ENCODE assay signal across 21 cellular contexts in genomic region chr2:110745048-110745447, GRCh38. TPM values are rescaled to one million over a fixed set of nuclear protein-coding genes. Genes with fewer than 3 reads are reported as not detected.
DNase-seq lines count a peak whose midpoint lies in the region; ATAC-seq, FAIRE-seq and TF ChIP-seq lines count a peak whose summit lies in the region.
"Had no signal": no experiment of that assay in that cellular context is flagged by ENCODE, and none has a peak within 500 bp of the region (broad histone marks: within the 10 kb centered on the region; RNA-seq: fewer than 3 reads in every experiment).

No MANE protein-coding gene starts in this region.

- no peak overlapping the region for H3K14ac ChIP-seq in neuronal stem cell (ENCODE audit: low read length)

- H2BK5ac ChIP-seq in neuronal stem cell (ENCODE audit: low read length): no peak overlapping the region

- TF ChIP-seq POLR2A in HepG2 (IDR thresholded peaks at IDR 0.05; ENCODE audit: insufficient read depth in 1 of 2, low read depth in 2 of 2, low read length in 2 of 2) (no peak), right lobe of liver (IDR thresholded peaks at IDR 0.05) (no peak)

- TF ChIP-seq EP300 in HepG2 (IDR thresholded peaks at IDR 0.05; ENCODE audit: low read depth in 2 of 2, low read length in 2 of 2) (no peak), HepG2 (CRISPR knock-in tag; IDR thresholded peaks at IDR 0.05; ENCODE audit: borderline replicate concordance) (no peak)

- FAIRE-seq in HepG2 (lab: Jason Lieb, UNC): no peak
- FAIRE-seq: GM12891 had no signal

- POLR2A ChIA-PET in HepG2 (lab: Yijun Ruan, JAX): no interaction called here

- TF ChIP-seq RAD21 in HepG2 (CRISPR knock-in tag; IDR thresholded peaks at IDR 0.05): no peak

- no peak overlapping the region for H4K8ac ChIP-seq in neuronal stem cell (ENCODE audit: low read depth, low read length)

- peak overlapping the region; percentile 1 for H3K18ac ChIP-seq in neuronal stem cell (ENCODE audit: low read length)

- H3K9me3 ChIP-seq in HepG2 (ENCODE audit: low read length) (no peaks in the 10 kb centered on the region), right lobe of liver (no peaks in the 10 kb centered on the region), neuronal stem cell (replicated peaks in 1 of 2; ENCODE audit: control insufficient read depth in 2 of 2, insufficient read depth in 1 of 2, low read depth in 1 of 2, low read length in 2 of 2) (no peaks in the 10 kb centered on the region)

- no peak overlapping the region for H2BK15ac ChIP-seq in neuronal stem cell (ENCODE audit: low read length)

- no peak overlapping the region for H2AFZ ChIP-seq in HepG2 (ENCODE audit: low read length)
- no peak overlapping the region for H2AFZ ChIP-seq in neuronal stem cell (ENCODE audit: low read length)
- H2AFZ ChIP-seq: GM23338 had no signal

- no peak for DNase-seq in HepG2 (ENCODE audit: low spot score)
- no peak for DNase-seq in right lobe of liver
- DNase-seq in neuronal stem cell (ENCODE audit: low spot score): no peak
- no peak for DNase-seq in DMS53 (lab: John Stamatoyannopoulos, UW)
- DNase-seq: 8988T; CD4-positive, alpha-beta memory T cell; DMS153; DMS79 treated with DMSO at 0.1 percent for 48 hours; EL; H7; HFFc6 had no signal

- H3K27me3 ChIP-seq in HepG2 (ENCODE audit: control insufficient read depth in 1 of 2, insufficient read depth in 2 of 2, low read length in 2 of 2) (peaks cover 6 to 60% of the 10 kb centered on the region in 2 experiments), right lobe of liver (no peaks in the 10 kb centered on the region), neuronal stem cell (ENCODE audit: control insufficient read depth in 3 of 3, insufficient read depth in 3 of 3, low read depth in 1 of 3, low read length in 3 of 3) (peaks cover 0 to 71% (median 0%) of the 10 kb centered on the region in 3 experiments)
- H3K27me3 ChIP-seq: BLaER1 had no signal

- H3K4me1 ChIP-seq in HepG2 (ENCODE audit: insufficient read depth, low read length) (no peaks in the 10 kb centered on the region), right lobe of liver (no peaks in the 10 kb centered on the region), neuronal stem cell (ENCODE audit: control insufficient read depth in 2 of 2, insufficient read depth in 1 of 2, low read depth in 1 of 2, low read length in 2 of 2) (peaks cover 0 to 13% of the 10 kb centered on the region in 2 donors)

- no peak overlapping the region for H4K91ac ChIP-seq in neuronal stem cell (ENCODE audit: low read depth, low read length, poor library complexity)

- WGBS in HepG2 (ENCODE audit: low lambda C conversion rate): 63% methylated on average over 1 of the region's 2 CpGs
- WGBS in right lobe of liver (ENCODE audit: insufficient coverage, low coverage, low lambda C conversion rate, missing lambda C conversion rate): 100% methylated on average over 1 of the region's 2 CpGs
- WGBS in neuronal stem cell (ENCODE audit: extremely low coverage in 2 of 2, insufficient read length in 2 of 2, insufficient replicate concordance in 1 of 2), 2 donors: no CpG with 5 or more reads among the region's 2 CpGs

- BruUV-seq in HepG2 (replicated peaks; lab: Mats Ljungman, UMichigan): no TSS peak

- no peak overlapping the region for H2AK5ac ChIP-seq in neuronal stem cell (ENCODE audit: low read depth, low read length)

- H2BK12ac ChIP-seq in neuronal stem cell (ENCODE audit: low read length): no peak overlapping the region

- H3K4me2 ChIP-seq in HepG2 (ENCODE audit: low read depth, low read length) (no peak overlapping the region), neuronal stem cell (ENCODE audit: insufficient read depth, low read length, poor library complexity, severe bottlenecking) (no peak overlapping the region)
- H3K4me2 ChIP-seq: BLaER1, GM23338 had no signal

- CTCF ChIA-PET in HepG2 (lab: Yijun Ruan, JAX; ENCODE audit: low intra/inter-chr PET ratio, low total read pairs): no interaction called here

- H3K79me2 ChIP-seq in HepG2 (ENCODE audit: insufficient read depth, low read length): no peaks in the 10 kb centered on the region

- H3K79me1 ChIP-seq in neuronal stem cell (ENCODE audit: low read depth, low read length): no peaks in the 10 kb centered on the region

- in situ Hi-C loops in HepG2 (cut with HindIII; ENCODE audit: extremely low pct_ligation_motif_present, low pct_unique_long_range_greater_than_20kb): no loop called here

- no peak overlapping the region for H2BK120ac ChIP-seq in neuronal stem cell (ENCODE audit: low read depth, low read length)

- H3K27ac ChIP-seq in HepG2 (ENCODE audit: extremely low read length, insufficient read depth, low read length) (no peak overlapping the region), right lobe of liver (no peak overlapping the region), VCaP (peak overlapping the region; percentile 99), neuronal stem cell (replicated peaks; ENCODE audit: low read length) (no peak overlapping the region)
- H3K27ac ChIP-seq: BLaER1 had no signal

- H3K4me3 ChIP-seq in HepG2 (replicated peaks in 1 of 3; ENCODE audit: insufficient read depth in 1 of 3, low read depth in 2 of 3, low read length in 3 of 3) (no peak overlapping the region), right lobe of liver (no peak overlapping the region), neuronal stem cell (ENCODE audit: low read length in 2 of 2) (no peak overlapping the region)
- H3K4me3 ChIP-seq: BLaER1, GM23338 had no signal

- intact Hi-C loops in HepG2 (cut with micrococcal nuclease; ENCODE audit: unreplicated experiment) (no loop called here), right lobe of liver (cut with DNase I) (no loop called here)

- no peak for TF ChIP-seq CTCF in HepG2 (CRISPR knock-in tag; IDR thresholded peaks at IDR 0.05)
- TF ChIP-seq CTCF in right lobe of liver (IDR thresholded peaks at IDR 0.05): no peak
- TF ChIP-seq CTCF in VCaP (conservative IDR thresholded peaks at IDR 0.05): no peak

- no peak overlapping the region for H3K9ac ChIP-seq in HepG2 (ENCODE audit: insufficient read depth, low read depth, low read length)
- H3K9ac ChIP-seq in neuronal stem cell (ENCODE audit: low read depth, low read length, poor library complexity): no peak overlapping the region
- H3K9ac ChIP-seq: BLaER1 had no signal

- H3K36me3 ChIP-seq in HepG2 (replicated peaks in 1 of 2; ENCODE audit: control insufficient read depth in 1 of 2, insufficient read depth in 2 of 2, low read length in 2 of 2) (no peaks in the 10 kb centered on the region), right lobe of liver (no peaks in the 10 kb centered on the region), neuronal stem cell (replicated peaks in 1 of 2; ENCODE audit: control insufficient read depth in 2 of 2, insufficient read depth in 2 of 2, low read length in 2 of 2) (no peaks in the 10 kb centered on the region)
- H3K36me3 ChIP-seq: BLaER1 had no signal

- ATAC-seq in HepG2: no peak
- ATAC-seq in right lobe of liver: no peak
- no peak for ATAC-seq in GM18867 (IDR thresholded peaks at IDR 0.05; ENCODE audit: unreplicated experiment)
- no peak for ATAC-seq in HG03045 (IDR thresholded peaks at IDR 0.05; ENCODE audit: unreplicated experiment)
- ATAC-seq: GM23338, HCT116 had no signal

- H3K23ac ChIP-seq in neuronal stem cell (ENCODE audit: low read depth, low read length, poor library complexity): no peak overlapping the region

- H3K4ac ChIP-seq in neuronal stem cell (ENCODE audit: low read length): no peak overlapping the region

- H4K20me1 ChIP-seq in HepG2 (ENCODE audit: insufficient read depth, low read length): no peaks in the 10 kb centered on the region
- H4K20me1 ChIP-seq: BLaER1 had no signal

TF ChIP-seq in HepG2, 621 proteins besides CTCF, POLR2A, EP300 and RAD21:
- TF ChIP-seq, protein P1, sequence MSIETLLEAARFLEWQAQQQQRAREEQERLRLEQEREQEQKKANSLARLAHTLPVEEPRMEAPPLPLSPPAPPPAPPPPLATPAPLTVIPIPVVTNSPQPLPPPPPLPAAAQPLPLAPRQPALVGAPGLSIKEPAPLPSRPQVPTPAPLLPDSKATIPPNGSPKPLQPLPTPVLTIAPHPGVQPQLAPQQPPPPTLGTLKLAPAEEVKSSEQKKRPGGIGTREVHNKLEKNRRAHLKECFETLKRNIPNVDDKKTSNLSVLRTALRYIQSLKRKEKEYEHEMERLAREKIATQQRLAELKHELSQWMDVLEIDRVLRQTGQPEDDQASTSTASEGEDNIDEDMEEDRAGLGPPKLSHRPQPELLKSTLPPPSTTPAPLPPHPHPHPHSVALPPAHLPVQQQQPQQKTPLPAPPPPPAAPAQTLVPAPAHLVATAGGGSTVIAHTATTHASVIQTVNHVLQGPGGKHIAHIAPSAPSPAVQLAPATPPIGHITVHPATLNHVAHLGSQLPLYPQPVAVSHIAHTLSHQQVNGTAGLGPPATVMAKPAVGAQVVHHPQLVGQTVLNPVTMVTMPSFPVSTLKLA (IDR thresholded peaks at IDR 0.05): peak; percentile 78
- TF ChIP-seq CREB1 (IDR thresholded peaks at IDR 0.05) (no peak), CREB1 (CRISPR knock-in tag; IDR thresholded peaks at IDR 0.05) (no peak)

RNA-seq across cellular contexts. Expression of gene ACOXL, which starts 12.7 kb away (rescaled TPM):
- total RNA-seq in HepG2 (2016; rRNA removed; fragmentation: Illumina TruSeq; extraction: Trizol) (not detected in 2 replicates), right lobe of liver (not detected)
- total RNA-seq in HepG2 (2016; cell fraction: cytosol; rRNA removed; fragmentation: Illumina TruSeq; extraction: Trizol; ENCODE audit: low read depth): not detected in 2 replicates
- total RNA-seq in HepG2 (2016; cell fraction: insoluble cytoplasmic fraction; rRNA removed; fragmentation: Illumina TruSeq; extraction: Trizol): not detected in 2 replicates
- total RNA-seq in HepG2 (2016; cell fraction: membrane; rRNA removed; fragmentation: Illumina TruSeq; extraction: Trizol): not detected in 2 replicates
- total RNA-seq in HepG2 (2016; cell fraction: nucleus; rRNA removed; fragmentation: Illumina TruSeq; extraction: Trizol): not detected in 2 replicates
- polyA plus RNA-seq in HepG2 (2011; rRNA removed): not detected in 2 replicates
- polyA plus RNA-seq in HepG2 (2011; cell fraction: cytosol; rRNA removed): not detected in 2 replicates
- not detected in 2 replicates for polyA plus RNA-seq in HepG2 (2011; cell fraction: nucleus; rRNA removed)
- 0.11 TPM in 1 of 2 replicates, not detected in the other for polyA plus RNA-seq in HepG2 (2012)
- not detected in 2 replicates for polyA plus RNA-seq in HepG2 (2016; cell fraction: cytosol; fragmentation: Illumina TruSeq; extraction: Trizol; ENCODE audit: low read depth)
- polyA plus RNA-seq in HepG2 (2016; cell fraction: insoluble cytoplasmic fraction; fragmentation: Illumina TruSeq; extraction: Trizol; ENCODE audit: low read depth): not detected in 2 replicates
- polyA plus RNA-seq in HepG2 (2016; cell fraction: membrane; fragmentation: Illumina TruSeq; extraction: Trizol; ENCODE audit: low read depth): not detected in 2 replicates
- polyA plus RNA-seq in HepG2 (2016; cell fraction: nucleus; fragmentation: Illumina TruSeq; extraction: Trizol; ENCODE audit: insufficient read depth, low read depth): not detected in 2 replicates
- not detected in 2 replicates for polyA minus RNA-seq in HepG2 (2011; rRNA and poly(A)+ RNA removed; ENCODE audit: low replicate concordance)
- polyA minus RNA-seq in HepG2 (2011; cell fraction: cytosol; rRNA and poly(A)+ RNA removed): not detected in 2 replicates
- polyA minus RNA-seq in HepG2 (2011; cell fraction: nucleus; rRNA and poly(A)+ RNA removed): not detected in 2 replicates
- polyA plus RNA-seq in neuronal stem cell (2013, experiment 1 of 2): 1.6 TPM
- 1.3 TPM for polyA plus RNA-seq in neuronal stem cell (2013, experiment 2 of 2)
- total RNA-seq: A673; CD4-positive, alpha-beta memory T cell; G401; HFFc6 had no signal
- polyA plus RNA-seq: AG04450; CD4-positive, alpha-beta memory T cell had no signal
